Comparison of ENCODE assay signal across 5 cellular contexts in genomic region chr7:23724113-23724512, GRCh38. TPM values are rescaled to one million over a fixed set of nuclear protein-coding genes. Genes with fewer than 3 reads are reported as not detected.
"Had no signal": no experiment of that assay in that cellular context is flagged by ENCODE, and none has a peak within 500 bp of the region (broad histone marks: within the 10 kb centered on the region; RNA-seq: fewer than 3 reads in every experiment).

No MANE protein-coding gene starts in this region.

RNA-seq across cellular contexts. Expression of gene STK31, which starts 14.1 kb away (rescaled TPM):
- total RNA-seq: activated CD4-positive, alpha-beta memory T cell treated with anti-CD3 and anti-CD28 coated beads for 36 hours; activated naive CD4-positive, alpha-beta T cell treated with anti-CD3 and anti-CD28 coated beads for 36 hours; activated T-helper 1 cell treated with anti-CD3 and anti-CD28 coated beads, Interleukin-12 subunit alpha, Interleukin-12 subunit beta, Interleukin-2, Interleukin-4 antibody, amounts not matched to agents 30 ng/mL and 10 ng/mL and 1 ng/mL, durations not matched to agents 14 hours and 24 hours and 36 hours; MCF 10A; SK-MEL-5 had no signal
